Comparison of ENCODE assay signal across 23 cellular contexts in genomic region chr2:11659866-11660265, GRCh38. TPM values are rescaled to one million over a fixed set of nuclear protein-coding genes. Genes with fewer than 3 reads are reported as not detected.
"Had no signal": no experiment of that assay in that cellular context is flagged by ENCODE, and none has a peak within 500 bp of the region (broad histone marks: within the 10 kb centered on the region; RNA-seq: fewer than 3 reads in every experiment).

No MANE protein-coding gene starts in this region.

- H3K27ac Mint-ChIP-seq: immature natural killer cell; naive thymus-derived CD4-positive, alpha-beta T cell had no signal

- H3K4me3 ChIP-seq: colonic mucosa, esophagus squamous epithelium, lung, tibial artery, upper lobe of right lung, vagina had no signal

- H3K9me3 ChIP-seq: colonic mucosa, esophagus squamous epithelium, upper lobe of right lung, vagina had no signal

- H3K4me1 Mint-ChIP-seq: immature natural killer cell; naive thymus-derived CD4-positive, alpha-beta T cell had no signal

- H3K4me3 Mint-ChIP-seq: immature natural killer cell; naive thymus-derived CD4-positive, alpha-beta T cell had no signal

- H3K36me3 Mint-ChIP-seq: immature natural killer cell; naive thymus-derived CD4-positive, alpha-beta T cell had no signal

- DNase-seq: colonic mucosa; dermis blood vessel endothelial cell; esophagus squamous epithelium; foreskin fibroblast; immature natural killer cell; kidney; left cardiac atrium; left ventricle myocardium superior; mesenchymal stem cell; naive thymus-derived CD4-positive, alpha-beta T cell; posterior cingulate gyrus; right cardiac atrium; stimulated activated CD4-positive, alpha-beta T cell treated with anti-CD3 and anti-CD28 coated beads, Interleukin-2, amount 100 ng/mL, for 24 hours; stimulated activated CD4-positive, alpha-beta T cell treated with anti-CD3 and anti-CD28 coated beads, Interleukin-4, amount 100 ng/mL, for 4 hours; stimulated activated naive CD4-positive, alpha-beta T cell treated with Interleukin-2 at 50 U/mL for 16 hours; tibial artery; upper lobe of right lung had no signal

- ATAC-seq: left cardiac atrium; left ventricle myocardium superior; naive thymus-derived CD4-positive, alpha-beta T cell; right cardiac atrium; upper lobe of right lung had no signal

- H3K36me3 ChIP-seq: colonic mucosa, esophagus squamous epithelium, tibial artery, upper lobe of right lung, vagina had no signal

- H3K27ac ChIP-seq: colonic mucosa, esophagus squamous epithelium, tibial artery, upper lobe of right lung, vagina had no signal

- H3K4me1 ChIP-seq: colonic mucosa, tibial artery, upper lobe of right lung, vagina had no signal

- H3K27me3 ChIP-seq: colonic mucosa, vagina had no signal

RNA-seq across cellular contexts. Expression of gene NTSR2, which starts 10.1 kb away (rescaled TPM):
- total RNA-seq: colonic mucosa; dermis blood vessel endothelial cell; epithelial cell of proximal tubule; esophagus squamous epithelium; kidney; left ventricle myocardium superior; lung; naive thymus-derived CD4-positive, alpha-beta T cell; osteocyte; skeletal muscle tissue; upper lobe of right lung; vagina had no signal
- polyA plus RNA-seq: immature natural killer cell; lung; naive thymus-derived CD4-positive, alpha-beta T cell; neural cell had no signal
